In genomic region chr19:5418676-5419075, GRCh38 we compare ENCODE assay signal across 20 cellular contexts. TPM values are rescaled to one million over a fixed set of nuclear protein-coding genes. Genes with fewer than 3 reads are reported as not detected.
DNase-seq lines count a peak whose midpoint lies in the region; ATAC-seq and TF ChIP-seq lines count a peak whose summit lies in the region.
"Had no signal": no experiment of that assay in that cellular context is flagged by ENCODE, and none has a peak within 500 bp of the region (broad histone marks: within the 10 kb centered on the region; RNA-seq: fewer than 3 reads in every experiment).

No MANE protein-coding gene starts in this region.

- BruUV-seq in HCT116 (replicated peaks; lab: Mats Ljungman, UMichigan): no TSS peak
- BruUV-seq in A673 (replicated peaks; lab: Mats Ljungman, UMichigan): no TSS peak

- H3K4me1 ChIP-seq in SK-N-SH (ENCODE audit: control insufficient read depth in 1 of 2, insufficient read depth in 2 of 2, low read depth in 1 of 2, low read length in 1 of 2): no peaks in the 10 kb centered on the region
- H3K4me1 ChIP-seq in HCT116 (ENCODE audit: control insufficient read depth in 1 of 2, insufficient read depth in 2 of 2, low read length in 2 of 2): no peaks in the 10 kb centered on the region
- peaks cover 21% of the 10 kb centered on the region for H3K4me1 ChIP-seq in A673 (ENCODE audit: insufficient read depth, low read length, poor library complexity, severe bottlenecking)
- H3K4me1 ChIP-seq: BE2C had no signal

- no peak for TF ChIP-seq POLR2A in HCT116 (IDR thresholded peaks at IDR 0.05; ENCODE audit: borderline replicate concordance, extremely low read depth, insufficient read depth, insufficient read length)

- no peak for TF ChIP-seq EP300 in SK-N-SH (IDR thresholded peaks at IDR 0.05; ENCODE audit: borderline replicate concordance in 1 of 2, low read depth in 1 of 2, low read length in 1 of 2)

- H3K27me3 ChIP-seq in SK-N-SH (ENCODE audit: insufficient read depth) (peaks cover 18% of the 10 kb centered on the region), HCT116 (ENCODE audit: insufficient read depth, low read length) (peaks cover 21% of the 10 kb centered on the region), A673 (replicated peaks; ENCODE audit: insufficient read depth, low read depth, low read length, poor library complexity) (no peaks in the 10 kb centered on the region)

- H3K4me3 ChIP-seq in SK-N-SH (ENCODE audit: low read depth in 2 of 2, low read length in 1 of 2): no peak overlapping the region
- H3K4me3 ChIP-seq in HCT116 (replicated peaks in 1 of 2; ENCODE audit: low read depth in 1 of 2, low read length in 2 of 2): no peak overlapping the region
- no peak overlapping the region for H3K4me3 ChIP-seq in A673 (ENCODE audit: low read depth, low read length, poor library complexity, severe bottlenecking)

- DNase-seq in SK-N-SH (no peak), HCT116 (ENCODE audit: low read depth, low spot score) (no peak), A673 (ENCODE audit: low spot score) (no peak), AML-193 (lab: John Stamatoyannopoulos, UW) (no peak)
- DNase-seq: BE2C; C1 segment of cervical spinal cord; CD4-positive, CD25-positive, alpha-beta regulatory T cell; CD8-positive, alpha-beta memory T cell; COR-L47; DMS153; DMS79; GDM1; HCEC 1CT had no signal

- POLR2A ChIA-PET in SK-N-SH (lab: Yijun Ruan, JAX): no interaction called here
- POLR2A ChIA-PET in HCT116 (lab: Charles Lee): no interaction called here
- POLR2A ChIA-PET in A673 (lab: Charles Lee; ENCODE audit: low non-redundant PET): no interaction called here

- H3K4me2 ChIP-seq in SK-N-SH: no peak overlapping the region
- H3K4me2 ChIP-seq in HCT116 (ENCODE audit: low read length): no peak overlapping the region
- H3K4me2 ChIP-seq: KMS-11 had no signal

- H3K9me2 ChIP-seq in SK-N-SH (no peaks in the 10 kb centered on the region), HCT116 (ENCODE audit: insufficient read depth) (no peaks in the 10 kb centered on the region)

- H3K9ac ChIP-seq in SK-N-SH (no peak overlapping the region), HCT116 (ENCODE audit: low read length) (no peak overlapping the region)
- H3K9ac ChIP-seq: KMS-11 had no signal

- intact Hi-C loops in HCT116 (cut with micrococcal nuclease): no loop called here
- intact Hi-C loops in A673 (cut with micrococcal nuclease; ENCODE audit: unreplicated experiment): no loop called here

- H3K79me2 ChIP-seq in SK-N-SH (ENCODE audit: insufficient read depth): no peaks in the 10 kb centered on the region
- H3K79me2 ChIP-seq in HCT116 (ENCODE audit: insufficient read depth, low read length): no peaks in the 10 kb centered on the region

- RAD21 ChIA-PET in HCT116 (lab: Charles Lee; ENCODE audit: low non-redundant PET in 1 of 2, low total read pairs in 2 of 2, uncharacterized antibody in 2 of 2, unreplicated experiment in 2 of 2): no interaction called here

- 62% methylated on average over 6 of the region's 6 CpGs for WGBS in SK-N-SH (ENCODE audit: low lambda C conversion rate)

- no peak for ATAC-seq in SK-N-SH treated with all-trans-retinoic acid at 6 μM for 48 hours
- no peak for ATAC-seq in HCT116
- ATAC-seq in GM21447 (IDR thresholded peaks at IDR 0.05; ENCODE audit: unreplicated experiment): no peak

- H3K36me3 ChIP-seq in SK-N-SH (replicated peaks in 1 of 2; ENCODE audit: control insufficient read depth in 1 of 2, insufficient read depth in 2 of 2, low read length in 1 of 2) (no peaks in the 10 kb centered on the region), HCT116 (ENCODE audit: control insufficient read depth in 1 of 2, insufficient read depth in 2 of 2, low read length in 2 of 2) (no peaks in the 10 kb centered on the region), A673 (ENCODE audit: insufficient read depth, low read length, poor library complexity, severe bottlenecking) (no peaks in the 10 kb centered on the region)
- H3K36me3 ChIP-seq: BE2C had no signal

- CTCF ChIA-PET in SK-N-SH (lab: Yijun Ruan, JAX): no interaction called here
- CTCF ChIA-PET in HCT116 (lab: Charles Lee): no interaction called here
- CTCF ChIA-PET in A673 (lab: Charles Lee): no interaction called here

- no peaks in the 10 kb centered on the region for H3K9me3 ChIP-seq in SK-N-SH
- no peaks in the 10 kb centered on the region for H3K9me3 ChIP-seq in HCT116 (ENCODE audit: control insufficient read depth in 1 of 2, insufficient read depth in 1 of 2, low read depth in 1 of 2, low read length in 2 of 2)
- H3K9me3 ChIP-seq in A673 (ENCODE audit: low read depth, low read length, poor library complexity, severe bottlenecking): no peaks in the 10 kb centered on the region
- H3K9me3 ChIP-seq: BE2C had no signal

- no peaks in the 10 kb centered on the region for H3F3A ChIP-seq in SK-N-SH (replicated peaks; ENCODE audit: insufficient read depth)

- H3K27ac ChIP-seq in SK-N-SH (ENCODE audit: low read depth in 2 of 2, low read length in 1 of 2) (no peak overlapping the region), HCT116 (ENCODE audit: low read depth, low read length) (no peak overlapping the region), A673 (ENCODE audit: low read depth, low read length, poor library complexity, severe bottlenecking) (no peak overlapping the region)
- H3K27ac ChIP-seq: 22Rv1, KMS-11 had no signal

- H4K20me1 ChIP-seq in SK-N-SH (ENCODE audit: insufficient read depth): no peaks in the 10 kb centered on the region
- no peaks in the 10 kb centered on the region for H4K20me1 ChIP-seq in HCT116 (ENCODE audit: insufficient read depth)

- H2AFZ ChIP-seq in SK-N-SH (ENCODE audit: low read depth): no peak overlapping the region
- no peak overlapping the region for H2AFZ ChIP-seq in HCT116 (ENCODE audit: low read depth, low read length, poor library complexity, severe bottlenecking)

- TF ChIP-seq CTCF in SK-N-SH (IDR thresholded peaks at IDR 0.05) (no peak), HCT116 (IDR thresholded peaks at IDR 0.05 in 2 of 3, conservative IDR thresholded peaks at IDR 0.05 in 1 of 3; ENCODE audit: borderline replicate concordance in 1 of 3, insufficient read depth in 1 of 3, low read depth in 2 of 3, low read length in 2 of 3) (no peak), A673 (conservative IDR thresholded peaks at IDR 0.05; ENCODE audit: low read depth, low read length) (no peak)

- TF ChIP-seq RAD21 in SK-N-SH (IDR thresholded peaks at IDR 0.05; ENCODE audit: low read length) (no peak), HCT116 (IDR thresholded peaks at IDR 0.05; ENCODE audit: low read depth) (no peak)

TF ChIP-seq in SK-N-SH, 30 proteins besides CTCF, POLR2A, EP300 and RAD21 (continues in another document):
- no peak for TF ChIP-seq SIN3A (IDR thresholded peaks at IDR 0.05; ENCODE audit: borderline replicate concordance, low read depth, low read length)

TF ChIP-seq in SK-N-SH treated with all-trans-retinoic acid at 6 μM for 48 hours, 23 proteins besides CTCF, POLR2A, EP300 and RAD21 (continues in another document):
- TF ChIP-seq ZNF70 (CRISPR knock-in tag; IDR thresholded peaks at IDR 0.05): no peak
- no peak for TF ChIP-seq TCF4 (CRISPR knock-in tag; IDR thresholded peaks at IDR 0.05; ENCODE audit: borderline replicate concordance)
- no peak for TF ChIP-seq ZNF565 (CRISPR knock-in tag; conservative IDR thresholded peaks at IDR 0.05; ENCODE audit: low read depth)
- no peak for TF ChIP-seq ARNTL (CRISPR knock-in tag; IDR thresholded peaks at IDR 0.05; ENCODE audit: borderline replicate concordance, low read depth)
- TF ChIP-seq ZC3H10 (CRISPR knock-in tag; IDR thresholded peaks at IDR 0.05): no peak
- no peak for TF ChIP-seq OSR1 (CRISPR knock-in tag; IDR thresholded peaks at IDR 0.05)
- TF ChIP-seq ZNF8 (CRISPR knock-in tag; IDR thresholded peaks at IDR 0.05): no peak
- no peak for TF ChIP-seq BACH2 (CRISPR knock-in tag; IDR thresholded peaks at IDR 0.05; ENCODE audit: borderline replicate concordance)
- TF ChIP-seq ISL1 (CRISPR knock-in tag; IDR thresholded peaks at IDR 0.05): no peak
- TF ChIP-seq ZFP3 (CRISPR knock-in tag; IDR thresholded peaks at IDR 0.05): no peak

TF ChIP-seq in HCT116, 20 proteins besides CTCF, POLR2A, EP300 and RAD21 (continues in another document):
- TF ChIP-seq EZH2 (IDR thresholded peaks at IDR 0.05): no peak
- TF ChIP-seq ZBTB33 (IDR thresholded peaks at IDR 0.05; ENCODE audit: extremely low read depth, insufficient replicate concordance, low read length): no peak

TF ChIP-seq in PFSK-1, 5 proteins besides CTCF, POLR2A, EP300 and RAD21 (continues in another document):
- TF ChIP-seq FOXP2 (optimal IDR thresholded peaks at IDR 0.05; ENCODE audit: borderline replicate concordance, extremely low read depth, extremely low read length, insufficient read depth): no peak
- no peak for TF ChIP-seq POLR2AphosphoS5 (IDR thresholded peaks at IDR 0.05; ENCODE audit: low read depth, low read length)
- TF ChIP-seq REST (IDR thresholded peaks at IDR 0.05; ENCODE audit: insufficient read depth in 1 of 2, low read depth in 2 of 2, low read length in 2 of 2): peak; percentile 24 to 85; a peak in 2 of 4 replicates
- TF ChIP-seq TAF1 (IDR thresholded peaks at IDR 0.05; ENCODE audit: borderline replicate concordance, insufficient read depth, low read length): no peak

RNA-seq across cellular contexts. Expression of gene ZNRF4, which starts 36.5 kb away (rescaled TPM):
- polyA plus RNA-seq in SK-N-SH (2012; rRNA removed): not detected in 2 replicates
- polyA plus RNA-seq in SK-N-SH (2012; cell fraction: cytosol; rRNA removed): not detected in 2 replicates
- polyA plus RNA-seq in SK-N-SH (2012; cell fraction: nucleus; rRNA removed): not detected in 2 replicates
- total RNA-seq in HCT116 (2021; ENCODE audit: unreplicated experiment) (not detected), A673 (2021) (not detected in 2 replicates)
- not detected in 2 replicates for polyA plus RNA-seq in HCT116 (2012)
- polyA plus RNA-seq in PFSK-1 (2012; ENCODE audit: insufficient read length, low read depth): not detected
- total RNA-seq: CD4-positive, CD25-positive, alpha-beta regulatory T cell; CD8-positive, alpha-beta memory T cell; Daoy; H4 had no signal
- polyA plus RNA-seq: CD4-positive, CD25-positive, alpha-beta regulatory T cell; CD8-positive, alpha-beta memory T cell had no signal
